1 cellular context compared by ENCODE assay signal in genomic region chr20:13418263-13419229, GRCh38.
A peak's percentile ranks its signal among the peaks of the same experiment; 100 is the strongest.
TF ChIP-seq lines count a peak whose summit lies in the region.

No MANE protein-coding gene starts in this region.

TF ChIP-seq in HepG2, 621 proteins besides CTCF, POLR2A, EP300 and RAD21 (continued from another document and continues in another):
- TF ChIP-seq NFIC (IDR thresholded peaks at IDR 0.05; ENCODE audit: low read length) = peak; percentile 98
- TF ChIP-seq XRCC5 (optimal IDR thresholded peaks at IDR 0.05; ENCODE audit: low read length) = no peak
- TF ChIP-seq ARID5B (CRISPR knock-in tag; IDR thresholded peaks at IDR 0.05) = peak; percentile 100
- TF ChIP-seq FOXA1 (IDR thresholded peaks at IDR 0.05) = no peak
- TF ChIP-seq FOXA1 (CRISPR knock-in tag; IDR thresholded peaks at IDR 0.05) = peak; percentile 77
- TF ChIP-seq NKX3-1 (CRISPR knock-in tag; IDR thresholded peaks at IDR 0.05) = peak; percentile 70; the same call in 1 of the 2 replicates
- no peak for TF ChIP-seq ZSCAN25 (CRISPR knock-in tag; IDR thresholded peaks at IDR 0.05)
- peak; percentile 81 for TF ChIP-seq DRAP1 (CRISPR knock-in tag; IDR thresholded peaks at IDR 0.05)
- TF ChIP-seq CCDC6 (CRISPR knock-in tag; IDR thresholded peaks at IDR 0.05) = peak; percentile 43; the same call in 1 of the 2 replicates
- TF ChIP-seq ZSCAN30 (CRISPR knock-in tag; IDR thresholded peaks at IDR 0.05) = 0 out of 2 replicates have a peak, but pooled peaks have one; percentile 46
- TF ChIP-seq SP5 (CRISPR knock-in tag; IDR thresholded peaks at IDR 0.05; ENCODE audit: borderline replicate concordance, low read depth) = peak; percentile 42; the same call in 1 of the 2 replicates
- peak; percentile 81 for TF ChIP-seq ZBTB34 (CRISPR knock-in tag; IDR thresholded peaks at IDR 0.05)
- peak; percentile 78; the same call in 1 of the 2 replicates for TF ChIP-seq HNF1A (IDR thresholded peaks at IDR 0.05; ENCODE audit: low read depth)
- peak; percentile 73; the same call in 1 of the 2 replicates for TF ChIP-seq HNF1A (CRISPR knock-in tag; IDR thresholded peaks at IDR 0.05; ENCODE audit: borderline replicate concordance)
- TF ChIP-seq POLR2AphosphoS5 (IDR thresholded peaks at IDR 0.05; ENCODE audit: low read depth, low read length) = no peak
- TF ChIP-seq CHD4 (IDR thresholded peaks at IDR 0.05; ENCODE audit: borderline replicate concordance, low read length) = peak; percentile 95; the same call in 1 of the 2 replicates
- TF ChIP-seq SIX4 (CRISPR knock-in tag; IDR thresholded peaks at IDR 0.05) = 0 out of 2 replicates have a peak, but pooled peaks have one; percentile 27
- TF ChIP-seq ZNF670 (CRISPR knock-in tag; IDR thresholded peaks at IDR 0.05; ENCODE audit: borderline replicate concordance) = peak; percentile 76
- peak; percentile 94 for TF ChIP-seq LCORL (IDR thresholded peaks at IDR 0.05)
- peak; percentile 93 for TF ChIP-seq LCORL (CRISPR knock-in tag; IDR thresholded peaks at IDR 0.05)
- no peak for TF ChIP-seq ZNF724P (CRISPR knock-in tag; IDR thresholded peaks at IDR 0.05; ENCODE audit: borderline replicate concordance)
- 0 out of 2 replicates have a peak, but pooled peaks have one; percentile 39 for TF ChIP-seq ZHX2 (IDR thresholded peaks at IDR 0.05; ENCODE audit: low read depth)
- TF ChIP-seq ZHX2 (CRISPR knock-in tag; IDR thresholded peaks at IDR 0.05; ENCODE audit: borderline replicate concordance) = 0 out of 2 replicates have a peak, but pooled peaks have one; percentile 20
- TF ChIP-seq ZNF556 (CRISPR knock-in tag; IDR thresholded peaks at IDR 0.05; ENCODE audit: borderline replicate concordance) = peak; percentile 68; the same call in 1 of the 2 replicates
- TF ChIP-seq ZNF3 (CRISPR knock-in tag; IDR thresholded peaks at IDR 0.05) = 0 out of 2 replicates have a peak, but pooled peaks have one; percentile 16
- peak; percentile 88 for TF ChIP-seq THRA (CRISPR knock-in tag; IDR thresholded peaks at IDR 0.05; ENCODE audit: borderline replicate concordance)
- TF ChIP-seq MAX (IDR thresholded peaks at IDR 0.05) = peak; percentile 46; the same call in 1 of the 2 replicates
- peak; percentile 63; the same call in 1 of the 2 replicates for TF ChIP-seq ZNF800 (CRISPR knock-in tag; IDR thresholded peaks at IDR 0.05)
- TF ChIP-seq CCAR2 (optimal IDR thresholded peaks at IDR 0.05; ENCODE audit: low read depth, low read length) = no peak
- no peak for TF ChIP-seq ARNT (IDR thresholded peaks at IDR 0.05)
- peak; percentile 90 for TF ChIP-seq PPARG (CRISPR knock-in tag; conservative IDR thresholded peaks at IDR 0.05)
- TF ChIP-seq FUBP1 (CRISPR knock-in tag; IDR thresholded peaks at IDR 0.05; ENCODE audit: borderline replicate concordance) = peak; percentile 75; the same call in 1 of the 2 replicates
- TF ChIP-seq ZBTB7B (CRISPR knock-in tag; IDR thresholded peaks at IDR 0.05) = peak; percentile 70; the same call in 1 of the 2 replicates
- TF ChIP-seq ZNF709 (CRISPR knock-in tag; IDR thresholded peaks at IDR 0.05) = no peak
- no peak for TF ChIP-seq ZNF451 (CRISPR knock-in tag; IDR thresholded peaks at IDR 0.05)
